ENCODE assay signal across 8 cellular contexts in genomic region chr9:97501177-97501971, GRCh38. TPM values are rescaled to one million over a fixed set of nuclear protein-coding genes. Genes with fewer than 3 reads are reported as not detected.
DNase-seq lines count a peak whose midpoint lies in the region; ATAC-seq, FAIRE-seq and TF ChIP-seq lines count a peak whose summit lies in the region.

TSS of gene TMOD1 (plus strand) at chr9:97501666. CDS start at chr9:97524189, 22,523 bp downstream.

- in situ Hi-C loops in Caki2 (cut with HindIII; ENCODE audit: low pct_unique_long_range_greater_than_20kb, low sequenced_read_pairs): no loop called here

- H3K27me3 ChIP-seq in HL-60 (ENCODE audit: insufficient read depth, poor library complexity, severe bottlenecking): peaks cover 32% of the 10 kb centered on the region
- peaks cover 12% of the 10 kb centered on the region for H3K27me3 ChIP-seq in left ventricle myocardium inferior (ENCODE audit: low read depth)

- FAIRE-seq in RCC 7860 (lab: Jason Lieb, UNC): no peak

- H3K4me1 ChIP-seq in left ventricle myocardium inferior: peaks cover 60% of the 10 kb centered on the region

- H3K9me3 Mint-ChIP-seq in activated naive CD8-positive, alpha-beta T cell treated with anti-CD3 and anti-CD28 coated beads, Interleukin-2, amount 10 ng/mL, durations not matched to agents 7 days and 5 days: no peaks in the 10 kb centered on the region

- H3K4me3 Mint-ChIP-seq in activated naive CD8-positive, alpha-beta T cell treated with anti-CD3 and anti-CD28 coated beads, Interleukin-2, amount 10 ng/mL, durations not matched to agents 7 days and 5 days: peak within 1 kb of the TSS; percentile 73

- peaks cover 8% of the 10 kb centered on the region for H3K4me1 Mint-ChIP-seq in activated naive CD8-positive, alpha-beta T cell treated with anti-CD3 and anti-CD28 coated beads, Interleukin-2, amount 10 ng/mL, durations not matched to agents 7 days and 5 days

- H3K9me3 ChIP-seq in left ventricle myocardium inferior (replicated peaks): no peaks in the 10 kb centered on the region

- peaks cover 5% of the 10 kb centered on the region for H3K36me3 ChIP-seq in left ventricle myocardium inferior

- DNase-seq in Caki2 (ENCODE audit: low read depth) (peak; percentile 73), HL-60 (ENCODE audit: low read depth in 1 of 2, low spot score in 1 of 2) (peak in 1 of 2 experiments; percentile 38), RKO (ENCODE audit: low spot score) (peak; percentile 65), left ventricle myocardium inferior (peak; percentile 82), posterior cingulate gyrus (peak; percentile 52 to 95 (median 68)), RCC 7860 (ENCODE audit: low spot score) (no peak)
- peak; percentile 71 for DNase-seq in activated naive CD8-positive, alpha-beta T cell treated with anti-CD3 and anti-CD28 coated beads, Interleukin-2, amount 10 ng/mL, durations not matched to agents 7 days and 5 days

- intact Hi-C loops in left ventricle myocardium inferior (cut with micrococcal nuclease): no loop called here
- intact Hi-C loops in posterior cingulate gyrus (cut with DNase I): loop anchor here (1.0 to 5.0 kb wide), 2 partner anchors 61 to 90 kb away; no protein-coding TSS in a partner anchor

- POLR2A ChIA-PET in activated naive CD8-positive, alpha-beta T cell treated with anti-CD3 and anti-CD28 coated beads, Interleukin-2, amount 10 ng/mL, durations not matched to agents 7 days and 5 days (lab: Charles Lee): interaction anchor here (0.9 kb wide), 1 partner anchor 97 kb away, joined by 6 read pairs; no protein-coding TSS in a partner anchor

- H3K36me3 Mint-ChIP-seq in activated naive CD8-positive, alpha-beta T cell treated with anti-CD3 and anti-CD28 coated beads, Interleukin-2, amount 10 ng/mL, durations not matched to agents 7 days and 5 days: peaks cover 9% of the 10 kb centered on the region

- peaks cover 54% of the 10 kb centered on the region for H3K27me3 Mint-ChIP-seq in activated naive CD8-positive, alpha-beta T cell treated with anti-CD3 and anti-CD28 coated beads, Interleukin-2, amount 10 ng/mL, durations not matched to agents 7 days and 5 days

- H3K27ac Mint-ChIP-seq in activated naive CD8-positive, alpha-beta T cell treated with anti-CD3 and anti-CD28 coated beads, Interleukin-2, amount 10 ng/mL, durations not matched to agents 7 days and 5 days: no peak within 1 kb of the TSS

- peak; percentile 61 for ATAC-seq in GM19463 (IDR thresholded peaks at IDR 0.05; ENCODE audit: unreplicated experiment)
- ATAC-seq in activated naive CD8-positive, alpha-beta T cell treated with anti-CD3 and anti-CD28 coated beads, Interleukin-2, amount 10 ng/mL, durations not matched to agents 7 days and 5 days (ENCODE audit: low read depth): peak; percentile 80

- H3K4me3 ChIP-seq in HL-60 (replicated peaks; ENCODE audit: insufficient read depth, low read length) (peak within 1 kb of the TSS; percentile 68), left ventricle myocardium inferior (peak within 1 kb of the TSS; percentile 77)

- TF ChIP-seq CTCF in HL-60 (IDR thresholded peaks at IDR 0.05; ENCODE audit: insufficient read depth, low read length) (no peak), left ventricle myocardium inferior (IDR thresholded peaks at IDR 0.05; ENCODE audit: borderline replicate concordance) (peak; percentile 26)

- H3K27ac ChIP-seq in HL-60 (replicated peaks): no peak within 1 kb of the TSS
- H3K27ac ChIP-seq in left ventricle myocardium inferior (replicated peaks): peak within 1 kb of the TSS; percentile 92

RNA-seq across cellular contexts. Expression of gene TMOD1, which starts in this region (rescaled TPM):
- total RNA-seq in Caki2 (2014; rRNA removed; shearing (Covaris generic); ENCODE audit: low replicate concordance): 19.4 and 25.7 TPM in 2 replicates
- total RNA-seq in activated naive CD8-positive, alpha-beta T cell treated with anti-CD3 and anti-CD28 coated beads, Interleukin-2, amount 10 ng/mL, durations not matched to agents 7 days and 5 days: 1 to 10 TPM in 1 of 2 experiments, under 1 TPM in 1; 0.79 to 1.1 TPM
- total RNA-seq in left ventricle myocardium inferior: 186 TPM
